21 cellular contexts compared by ENCODE assay signal in genomic region chr10:18020523-18020922, GRCh38.
DNase-seq lines count a peak whose midpoint lies in the region; ATAC-seq, FAIRE-seq and TF ChIP-seq lines count a peak whose summit lies in the region.
"Had no signal": no experiment of that assay in that cellular context is flagged by ENCODE, and none has a peak within 500 bp of the region (broad histone marks: within the 10 kb centered on the region; RNA-seq: fewer than 3 reads in every experiment).

No MANE protein-coding gene starts in this region.

- TF ChIP-seq CTCF in bronchial epithelial cell (IDR thresholded peaks at IDR 0.05; ENCODE audit: insufficient read depth, low read length, severe bottlenecking) = no peak

- no peaks in the 10 kb centered on the region for H3K36me3 ChIP-seq in bronchial epithelial cell (ENCODE audit: control insufficient read depth, insufficient read depth, low read length)
- H3K36me3 ChIP-seq: BLaER1 treated with 17β-estradiol and CSF1 and Interleukin-3, amounts not matched to agents 10 nM and 100 nM had no signal

- DNase-seq in NCI-H1105 treated with DMSO at 0.1 percent for 48 hours (lab: John Stamatoyannopoulos, UW) (peak; percentile 8), NCI-H1105 (lab: John Stamatoyannopoulos, UW) (no peak), bronchial epithelial cell (ENCODE audit: low read depth) (peak; percentile 53), epithelial cell of prostate (ENCODE audit: low read depth, low spot score) (peak; percentile 8)
- DNase-seq: AML-193; Caco-2; Calu3; CD4-positive, alpha-beta T cell; CD8-positive, alpha-beta T cell; DMS79 treated with DMSO at 0.1 percent for 48 hours; GF-D8 had no signal

- H3K27ac ChIP-seq in epithelial cell of prostate = no peak overlapping the region
- H3K27ac ChIP-seq: 22Rv1; A549; BLaER1 treated with 17β-estradiol and CSF1 and Interleukin-3, amounts not matched to agents 10 nM and 100 nM; C4-2B had no signal

- H3K4me3 ChIP-seq in bronchial epithelial cell (ENCODE audit: low read depth, low read length) = no peak overlapping the region
- H3K4me3 ChIP-seq: A549; BLaER1 treated with 17β-estradiol and CSF1 and Interleukin-3, amounts not matched to agents 10 nM and 100 nM had no signal

- no peaks in the 10 kb centered on the region for H3K27me3 ChIP-seq in bronchial epithelial cell (ENCODE audit: control insufficient read depth, insufficient read depth, low read length)
- H3K27me3 ChIP-seq: BLaER1 treated with 17β-estradiol and CSF1 and Interleukin-3, amounts not matched to agents 10 nM and 100 nM had no signal

- ATAC-seq in GM21367 (IDR thresholded peaks at IDR 0.05; ENCODE audit: unreplicated experiment) (no peak), HG03565 (IDR thresholded peaks at IDR 0.05; ENCODE audit: unreplicated experiment) (no peak)
- ATAC-seq: A549; CD8-positive, alpha-beta T cell had no signal

- FAIRE-seq in bronchial epithelial cell (lab: Jason Lieb, UNC) = no peak
- FAIRE-seq: A549, D721Med, G401.6, GM12891, GM19239 had no signal
